In genomic region chr16:2905241-2905987, GRCh38 we compare ENCODE assay signal across 1 cellular context.
TF ChIP-seq lines count a peak whose summit lies in the region.

No MANE protein-coding gene starts in this region.

TF ChIP-seq in HEK293, 187 proteins besides CTCF, POLR2A, EP300 and RAD21 (continued from another document and continues in another):
- TF ChIP-seq ZNF513 (tag by site-specific recombination; IDR thresholded peaks at IDR 0.05), result no peak
- TF ChIP-seq, protein P1, sequence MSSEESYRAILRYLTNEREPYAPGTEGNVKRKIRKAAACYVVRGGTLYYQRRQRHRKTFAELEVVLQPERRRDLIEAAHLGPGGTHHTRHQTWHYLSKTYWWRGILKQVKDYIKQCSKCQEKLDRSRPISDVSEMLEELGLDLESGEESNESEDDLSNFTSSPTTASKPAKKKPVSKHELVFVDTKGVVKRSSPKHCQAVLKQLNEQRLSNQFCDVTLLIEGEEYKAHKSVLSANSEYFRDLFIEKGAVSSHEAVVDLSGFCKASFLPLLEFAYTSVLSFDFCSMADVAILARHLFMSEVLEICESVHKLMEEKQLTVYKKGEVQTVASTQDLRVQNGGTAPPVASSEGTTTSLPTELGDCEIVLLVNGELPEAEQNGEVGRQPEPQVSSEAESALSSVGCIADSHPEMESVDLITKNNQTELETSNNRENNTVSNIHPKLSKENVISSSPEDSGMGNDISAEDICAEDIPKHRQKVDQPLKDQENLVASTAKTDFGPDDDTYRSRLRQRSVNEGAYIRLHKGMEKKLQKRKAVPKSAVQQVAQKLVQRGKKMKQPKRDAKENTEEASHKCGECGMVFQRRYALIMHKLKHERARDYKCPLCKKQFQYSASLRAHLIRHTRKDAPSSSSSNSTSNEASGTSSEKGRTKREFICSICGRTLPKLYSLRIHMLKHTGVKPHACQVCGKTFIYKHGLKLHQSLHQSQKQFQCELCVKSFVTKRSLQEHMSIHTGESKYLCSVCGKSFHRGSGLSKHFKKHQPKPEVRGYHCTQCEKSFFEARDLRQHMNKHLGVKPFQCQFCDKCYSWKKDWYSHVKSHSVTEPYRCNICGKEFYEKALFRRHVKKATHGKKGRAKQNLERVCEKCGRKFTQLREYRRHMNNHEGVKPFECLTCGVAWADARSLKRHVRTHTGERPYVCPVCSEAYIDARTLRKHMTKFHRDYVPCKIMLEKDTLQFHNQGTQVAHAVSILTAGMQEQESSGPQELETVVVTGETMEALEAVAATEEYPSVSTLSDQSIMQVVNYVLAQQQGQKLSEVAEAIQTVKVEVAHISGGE (tag by site-specific recombination; conservative IDR thresholded peaks at IDR 0.05; ENCODE audit: low read depth), result peak; percentile 12; the same call in 1 of the 2 replicates
- no peak for TF ChIP-seq ZNF473 (tag by site-specific recombination; IDR thresholded peaks at IDR 0.05)
- no peak for TF ChIP-seq ZBTB1 (tag by site-specific recombination; IDR thresholded peaks at IDR 0.05)
- no peak for TF ChIP-seq AEBP2 (tag by site-specific recombination; IDR thresholded peaks at IDR 0.05; ENCODE audit: borderline replicate concordance)
- no peak for TF ChIP-seq ZNF354C (tag by site-specific recombination; IDR thresholded peaks at IDR 0.05; ENCODE audit: borderline replicate concordance, low read depth)
- TF ChIP-seq ZNF391 (tag by site-specific recombination; IDR thresholded peaks at IDR 0.05; ENCODE audit: borderline replicate concordance, low read depth), result no peak
- no peak for TF ChIP-seq ZNF394 (tag by site-specific recombination; IDR thresholded peaks at IDR 0.05; ENCODE audit: borderline replicate concordance)
- TF ChIP-seq, protein P2, sequence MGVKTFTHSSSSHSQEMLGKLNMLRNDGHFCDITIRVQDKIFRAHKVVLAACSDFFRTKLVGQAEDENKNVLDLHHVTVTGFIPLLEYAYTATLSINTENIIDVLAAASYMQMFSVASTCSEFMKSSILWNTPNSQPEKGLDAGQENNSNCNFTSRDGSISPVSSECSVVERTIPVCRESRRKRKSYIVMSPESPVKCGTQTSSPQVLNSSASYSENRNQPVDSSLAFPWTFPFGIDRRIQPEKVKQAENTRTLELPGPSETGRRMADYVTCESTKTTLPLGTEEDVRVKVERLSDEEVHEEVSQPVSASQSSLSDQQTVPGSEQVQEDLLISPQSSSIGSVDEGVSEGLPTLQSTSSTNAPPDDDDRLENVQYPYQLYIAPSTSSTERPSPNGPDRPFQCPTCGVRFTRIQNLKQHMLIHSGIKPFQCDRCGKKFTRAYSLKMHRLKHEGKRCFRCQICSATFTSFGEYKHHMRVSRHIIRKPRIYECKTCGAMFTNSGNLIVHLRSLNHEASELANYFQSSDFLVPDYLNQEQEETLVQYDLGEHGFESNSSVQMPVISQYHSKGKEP (tag by site-specific recombination; IDR thresholded peaks at IDR 0.05), result no peak
- TF ChIP-seq, protein P3, sequence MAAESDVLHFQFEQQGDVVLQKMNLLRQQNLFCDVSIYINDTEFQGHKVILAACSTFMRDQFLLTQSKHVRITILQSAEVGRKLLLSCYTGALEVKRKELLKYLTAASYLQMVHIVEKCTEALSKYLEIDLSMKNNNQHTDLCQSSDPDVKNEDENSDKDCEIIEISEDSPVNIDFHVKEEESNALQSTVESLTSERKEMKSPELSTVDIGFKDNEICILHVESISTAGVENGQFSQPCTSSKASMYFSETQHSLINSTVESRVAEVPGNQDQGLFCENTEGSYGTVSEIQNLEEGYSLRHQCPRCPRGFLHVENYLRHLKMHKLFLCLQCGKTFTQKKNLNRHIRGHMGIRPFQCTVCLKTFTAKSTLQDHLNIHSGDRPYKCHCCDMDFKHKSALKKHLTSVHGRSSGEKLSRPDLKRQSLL (tag by site-specific recombination; IDR thresholded peaks at IDR 0.05), result 0 out of 2 replicates have a peak, but pooled peaks have one; percentile 30
- TF ChIP-seq ZNF133 (tag by site-specific recombination; IDR thresholded peaks at IDR 0.05), result no peak
- no peak for TF ChIP-seq FEZF1 (tag by site-specific recombination; IDR thresholded peaks at IDR 0.05)
- TF ChIP-seq ZNF76 (tag by site-specific recombination; IDR thresholded peaks at IDR 0.05; ENCODE audit: borderline replicate concordance, low read depth), result peak; percentile 34; the same call in 1 of the 2 replicates
- no peak for TF ChIP-seq ZNF404 (tag by site-specific recombination; IDR thresholded peaks at IDR 0.05)
- TF ChIP-seq PRDM1 (tag by site-specific recombination; IDR thresholded peaks at IDR 0.05), result no peak
- no peak for TF ChIP-seq ZNF157 (tag by site-specific recombination; IDR thresholded peaks at IDR 0.05)
- no peak for TF ChIP-seq ZNF266 (tag by site-specific recombination; IDR thresholded peaks at IDR 0.05; ENCODE audit: low read depth)
- TF ChIP-seq ZNF311 (tag by site-specific recombination; IDR thresholded peaks at IDR 0.05; ENCODE audit: borderline replicate concordance), result no peak
- TF ChIP-seq ZNF501 (tag by site-specific recombination; IDR thresholded peaks at IDR 0.05), result no peak
- TF ChIP-seq ZNF768 (tag by site-specific recombination; IDR thresholded peaks at IDR 0.05), result no peak
- TF ChIP-seq ZNF280D (tag by site-specific recombination; IDR thresholded peaks at IDR 0.05), result no peak
- TF ChIP-seq, protein P4, sequence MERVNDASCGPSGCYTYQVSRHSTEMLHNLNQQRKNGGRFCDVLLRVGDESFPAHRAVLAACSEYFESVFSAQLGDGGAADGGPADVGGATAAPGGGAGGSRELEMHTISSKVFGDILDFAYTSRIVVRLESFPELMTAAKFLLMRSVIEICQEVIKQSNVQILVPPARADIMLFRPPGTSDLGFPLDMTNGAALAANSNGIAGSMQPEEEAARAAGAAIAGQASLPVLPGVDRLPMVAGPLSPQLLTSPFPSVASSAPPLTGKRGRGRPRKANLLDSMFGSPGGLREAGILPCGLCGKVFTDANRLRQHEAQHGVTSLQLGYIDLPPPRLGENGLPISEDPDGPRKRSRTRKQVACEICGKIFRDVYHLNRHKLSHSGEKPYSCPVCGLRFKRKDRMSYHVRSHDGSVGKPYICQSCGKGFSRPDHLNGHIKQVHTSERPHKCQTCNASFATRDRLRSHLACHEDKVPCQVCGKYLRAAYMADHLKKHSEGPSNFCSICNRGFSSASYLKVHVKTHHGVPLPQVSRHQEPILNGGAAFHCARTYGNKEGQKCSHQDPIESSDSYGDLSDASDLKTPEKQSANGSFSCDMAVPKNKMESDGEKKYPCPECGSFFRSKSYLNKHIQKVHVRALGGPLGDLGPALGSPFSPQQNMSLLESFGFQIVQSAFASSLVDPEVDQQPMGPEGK (tag by site-specific recombination; IDR thresholded peaks at IDR 0.05), result peak; percentile 68
- peak; percentile 68 for TF ChIP-seq ZIC2 (tag by site-specific recombination; IDR thresholded peaks at IDR 0.05)
- TF ChIP-seq ZNF138 (tag by site-specific recombination; IDR thresholded peaks at IDR 0.05; ENCODE audit: borderline replicate concordance), result no peak
- TF ChIP-seq ZNF423 (tag by site-specific recombination; IDR thresholded peaks at IDR 0.05), result no peak
- no peak for TF ChIP-seq ZNF292 (tag by site-specific recombination; IDR thresholded peaks at IDR 0.05; ENCODE audit: borderline replicate concordance, low read depth)
- TF ChIP-seq REPIN1 (tag by site-specific recombination; IDR thresholded peaks at IDR 0.05; ENCODE audit: low read depth), result 0 out of 2 replicates have a peak, but pooled peaks have one; percentile 14
- TF ChIP-seq ZNF221 (tag by site-specific recombination; IDR thresholded peaks at IDR 0.05; ENCODE audit: borderline replicate concordance), result no peak
- TF ChIP-seq ZNF223 (tag by site-specific recombination; IDR thresholded peaks at IDR 0.05), result no peak
- peak; percentile 71 for TF ChIP-seq BCL11B (tag by site-specific recombination; IDR thresholded peaks at IDR 0.05; ENCODE audit: low read depth)
- no peak for TF ChIP-seq ZNF623 (tag by site-specific recombination; IDR thresholded peaks at IDR 0.05)
- TF ChIP-seq PRDM2 (tag by site-specific recombination; IDR thresholded peaks at IDR 0.05; ENCODE audit: borderline replicate concordance), result no peak
- TF ChIP-seq KLF7 (tag by site-specific recombination; IDR thresholded peaks at IDR 0.05; ENCODE audit: borderline replicate concordance), result no peak
- TF ChIP-seq ZNF48 (tag by site-specific recombination; IDR thresholded peaks at IDR 0.05), result no peak
